In genomic region chr6:31897612-31898199, GRCh38 we compare ENCODE assay signal across 1 cellular context.
TF ChIP-seq lines count a peak whose summit lies in the region.

Gene EHMT2 (minus strand): TSS chr6:31897698. CDS start chr6:31897677, 21 bp downstream.

TF ChIP-seq in H1, 55 proteins besides CTCF, POLR2A, EP300 and RAD21 (continued from another document):
- TF ChIP-seq USF2 (IDR thresholded peaks at IDR 0.05; ENCODE audit: low read length): peak; percentile 91
- TF ChIP-seq KDM4A (IDR thresholded peaks at IDR 0.05; ENCODE audit: low read depth, low read length, severe bottlenecking): peak; percentile 65
- TF ChIP-seq TBP (IDR thresholded peaks at IDR 0.05; ENCODE audit: low read depth, low read length): peak; percentile 79
- TF ChIP-seq SAP30 (IDR thresholded peaks at IDR 0.05; ENCODE audit: insufficient read depth, insufficient replicate concordance, low read length): peak; percentile 89
- no peak for TF ChIP-seq ZNF274 (IDR thresholded peaks at IDR 0.05; ENCODE audit: borderline replicate concordance, extremely low read depth, low read length)
- no peak for TF ChIP-seq NRF1 (IDR thresholded peaks at IDR 0.05; ENCODE audit: low read depth, low read length)
- no peak for TF ChIP-seq RNF2 (IDR thresholded peaks at IDR 0.05; ENCODE audit: borderline replicate concordance, low read depth, low read length, missing control alignments, poor library complexity, severe bottlenecking)
- peak; percentile 74; the same call in 1 of the 2 replicates for TF ChIP-seq YY1 (IDR thresholded peaks at IDR 0.05; ENCODE audit: low read depth, low read length)
- no peak for TF ChIP-seq SP2 (IDR thresholded peaks at IDR 0.05; ENCODE audit: low read length)
- TF ChIP-seq POLR2AphosphoS5 (IDR thresholded peaks at IDR 0.05; ENCODE audit: low read depth, low read length): peak; percentile 74
- TF ChIP-seq TEAD4 (IDR thresholded peaks at IDR 0.05; ENCODE audit: low read depth, low read length): peak; percentile 68
- TF ChIP-seq SIN3A (conservative IDR thresholded peaks at IDR 0.05 in 1 of 2, IDR thresholded peaks at IDR 0.05 in 1 of 2; ENCODE audit: low read depth in 1 of 2, low read length in 2 of 2): peak; percentile 61 to 75; a peak in 2 of 4 replicates
- no peak for TF ChIP-seq NANOG (IDR thresholded peaks at IDR 0.05; ENCODE audit: insufficient read depth, low read depth, low read length, poor library complexity, severe bottlenecking)
